ENCODE assay signal across 24 cellular contexts in the genomic region with DNA sequence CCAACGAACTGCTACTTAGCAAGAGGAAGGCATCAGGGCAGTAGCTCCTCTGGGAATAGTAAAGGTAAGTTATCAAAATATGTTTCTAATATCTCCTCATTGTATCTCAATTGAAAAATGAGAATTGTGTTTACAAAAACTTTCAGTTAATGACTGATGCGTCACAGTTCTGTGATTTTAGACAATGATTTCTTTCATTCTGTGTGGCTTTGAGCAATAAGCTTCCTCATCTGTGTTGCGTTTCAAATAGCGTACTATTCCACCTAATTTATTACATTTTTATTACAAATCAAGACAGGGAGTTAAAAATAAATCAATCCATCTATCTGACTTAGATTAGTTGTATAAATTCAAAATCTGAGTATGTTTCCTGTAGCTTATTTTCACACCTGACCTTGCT.
"Had no signal": no experiment of that assay in that cellular context is flagged by ENCODE, and none has a peak within 500 bp of the region (broad histone marks: within the 10 kb centered on the region; RNA-seq: fewer than 3 reads in every experiment).

No MANE protein-coding gene starts in this region.

- H3K4me3 Mint-ChIP-seq: immature natural killer cell; memory B cell; mesothelial cell of epicardium; natural killer cell; neural crest cell; stimulated activated naive B cell treated with anti-CD40 and anti-IgM and Interleukin-4, amounts not matched to agents 10 μg/mL and 1 μg/mL and 100 μg/mL, for 72 hours; stimulated activated naive CD8-positive, alpha-beta T cell treated with anti-CD3 and anti-CD28 coated beads, Interleukin-15, amount 100 ng/mL, for 72 hours had no signal

- H3K9me3 Mint-ChIP-seq: memory B cell; mesothelial cell of epicardium; stimulated activated naive B cell treated with anti-CD40 and anti-IgM and Interleukin-4, amounts not matched to agents 10 μg/mL and 1 μg/mL and 100 μg/mL, for 72 hours; stimulated activated naive CD8-positive, alpha-beta T cell treated with anti-CD3 and anti-CD28 coated beads, Interleukin-15, amount 100 ng/mL, for 72 hours had no signal

- H3K9me3 ChIP-seq: esophagus muscularis mucosa, gastroesophageal sphincter, left ventricle myocardium inferior, lower lobe of right lung, right atrium auricular region, sigmoid colon, testis, tibial nerve had no signal

- H3K27ac Mint-ChIP-seq: immature natural killer cell; memory B cell; mesothelial cell of epicardium; natural killer cell; stimulated activated naive B cell treated with anti-CD40 and anti-IgM and Interleukin-4, amounts not matched to agents 10 μg/mL and 1 μg/mL and 100 μg/mL, for 72 hours; stimulated activated naive CD8-positive, alpha-beta T cell treated with anti-CD3 and anti-CD28 coated beads, Interleukin-15, amount 100 ng/mL, for 72 hours had no signal

- ATAC-seq: gastroesophageal sphincter; left cardiac atrium; lower lobe of right lung; natural killer cell; stimulated activated naive B cell treated with anti-CD40 and anti-IgM and Interleukin-4, amounts not matched to agents 10 μg/mL and 1 μg/mL and 100 μg/mL, for 72 hours; stimulated activated naive CD8-positive, alpha-beta T cell treated with anti-CD3 and anti-CD28 coated beads, Interleukin-15, amount 100 ng/mL, for 72 hours had no signal

- H3K27me3 ChIP-seq: dorsolateral prefrontal cortex, esophagus muscularis mucosa, gastroesophageal sphincter, right atrium auricular region, sigmoid colon, testis, tibial nerve had no signal

- H3K36me3 Mint-ChIP-seq: immature natural killer cell; memory B cell; mesothelial cell of epicardium; natural killer cell; stimulated activated naive B cell treated with anti-CD40 and anti-IgM and Interleukin-4, amounts not matched to agents 10 μg/mL and 1 μg/mL and 100 μg/mL, for 72 hours had no signal

- H3K4me1 Mint-ChIP-seq: immature natural killer cell; mesothelial cell of epicardium; natural killer cell; stimulated activated naive CD8-positive, alpha-beta T cell treated with anti-CD3 and anti-CD28 coated beads, Interleukin-15, amount 100 ng/mL, for 72 hours had no signal

- H3K27ac ChIP-seq: dorsolateral prefrontal cortex, esophagus muscularis mucosa, gastroesophageal sphincter, left ventricle myocardium inferior, lower lobe of right lung, right atrium auricular region, sigmoid colon, skin epidermis, testis, tibial nerve had no signal

- H3K4me1 ChIP-seq: esophagus muscularis mucosa, gastroesophageal sphincter, left ventricle myocardium inferior, lower lobe of right lung, right atrium auricular region, sigmoid colon, testis, tibial nerve had no signal

- H3K36me3 ChIP-seq: esophagus muscularis mucosa, gastroesophageal sphincter, left ventricle myocardium inferior, lower lobe of right lung, right atrium auricular region, sigmoid colon, tibial nerve had no signal

- H3K4me3 ChIP-seq: dorsolateral prefrontal cortex, esophagus muscularis mucosa, gastroesophageal sphincter, left ventricle myocardium inferior, lower lobe of right lung, right atrium auricular region, sigmoid colon, skin epidermis, testis, tibial nerve had no signal

- DNase-seq: cortex of kidney; dorsolateral prefrontal cortex; effector CD8-positive, alpha-beta T cell; glutamatergic neuron; immature natural killer cell; left cardiac atrium; left ventricle myocardium inferior; lower lobe of right lung; natural killer cell; posterior cingulate gyrus; sigmoid colon; stimulated activated CD4-positive, alpha-beta T cell treated with anti-CD3 and anti-CD28 coated beads, Interleukin-2, amount 100 ng/mL, for 24 hours; stimulated activated CD4-positive, alpha-beta T cell treated with anti-CD3 and anti-CD28 coated beads, Interleukin-4, amount 100 ng/mL, for 4 hours; stimulated activated naive B cell treated with anti-CD40 and anti-IgM and Interleukin-4, amounts not matched to agents 10 μg/mL and 1 μg/mL and 100 μg/mL, for 72 hours; stimulated activated naive CD8-positive, alpha-beta T cell treated with anti-CD3 and anti-CD28 coated beads, Interleukin-15, amount 100 ng/mL, for 72 hours; testis had no signal
